Comparison of ENCODE assay signal across 8 cellular contexts in genomic region chr13:30696278-30697176, GRCh38. TPM values are rescaled to one million over a fixed set of nuclear protein-coding genes. Genes with fewer than 3 reads are reported as not detected.
DNase-seq lines count a peak whose midpoint lies in the region; ATAC-seq, FAIRE-seq and TF ChIP-seq lines count a peak whose summit lies in the region.

No MANE protein-coding gene starts in this region.

- dilution Hi-C loops in endothelial cell of umbilical vein (cut with MboI; ENCODE audit: extremely low pct_ligation_motif_present, low sequenced_read_pairs): loop anchor here (25.0 kb wide), 1 partner anchor 91 kb away; no protein-coding TSS in a partner anchor

- H3K27ac ChIP-seq in endothelial cell of umbilical vein (ENCODE audit: insufficient read depth, low read depth, low read length): no peak overlapping the region
- no peak overlapping the region for H3K27ac ChIP-seq in osteoblast (ENCODE audit: low read depth, low read length)

- intact Hi-C loops in endothelial cell of umbilical vein (cut with micrococcal nuclease): loop anchor here (1.0 kb wide), 1 partner anchor 44 kb away; no protein-coding TSS in a partner anchor

- POLR2A ChIA-PET in endothelial cell of umbilical vein (lab: Charles Lee): no interaction called here

- no TSS peak for BruUV-seq in endothelial cell of umbilical vein (replicated peaks; lab: Mats Ljungman, UMichigan)

- H3K9me3 ChIP-seq in endothelial cell of umbilical vein (replicated peaks; ENCODE audit: control insufficient read depth, insufficient read depth, low read length) (no peaks in the 10 kb centered on the region), osteoblast (ENCODE audit: low read depth, low read length) (no peaks in the 10 kb centered on the region)

- no peak for TF ChIP-seq POLR2A in endothelial cell of umbilical vein (IDR thresholded peaks at IDR 0.05; ENCODE audit: low read depth, low read length)

- no peak overlapping the region for H3K9ac ChIP-seq in endothelial cell of umbilical vein (replicated peaks; ENCODE audit: extremely low read depth, insufficient read depth, low read length)

- no peaks in the 10 kb centered on the region for H3K36me3 ChIP-seq in endothelial cell of umbilical vein (ENCODE audit: control insufficient read depth in 2 of 2, extremely low read depth in 1 of 2, insufficient read depth in 2 of 2, low read length in 2 of 2)
- H3K36me3 ChIP-seq in osteoblast (ENCODE audit: insufficient read depth, low read length): no peaks in the 10 kb centered on the region

- CTCF ChIA-PET in endothelial cell of umbilical vein (lab: Charles Lee): interaction anchor here (0.6 to 1.4 kb wide), 6 partner anchors 12 to 348 kb away, joined by 3 to 7 read pairs (median 3); no protein-coding TSS in a partner anchor

- H2AFZ ChIP-seq in endothelial cell of umbilical vein (ENCODE audit: low read depth, low read length) (peak overlapping the region; percentile 91), osteoblast (ENCODE audit: low read length) (peak overlapping the region; percentile 72)

- H3K9me1 ChIP-seq in endothelial cell of umbilical vein (replicated peaks; ENCODE audit: control insufficient read depth, extremely low read depth, insufficient read depth, low read length): no peaks in the 10 kb centered on the region

- DNase-seq in NOMO-1 (lab: John Stamatoyannopoulos, UW; ENCODE audit: unreplicated experiment in 2 of 2) (peak; percentile 68 to 77), endothelial cell of umbilical vein (ENCODE audit: low read depth, low spot score) (no peak), osteoblast (ENCODE audit: insufficient read length, low spot score, missing footprints) (no peak), NCI-H510A (lab: John Stamatoyannopoulos, UW) (no peak), OCI-M2 (lab: John Stamatoyannopoulos, UW; ENCODE audit: unreplicated experiment) (no peak), ureter (ENCODE audit: low spot score) (no peak)

- FAIRE-seq in endothelial cell of umbilical vein (lab: Jason Lieb, UNC): no peak

- H3K27me3 ChIP-seq in endothelial cell of umbilical vein (ENCODE audit: control insufficient read depth in 2 of 2, insufficient read depth in 2 of 2, low read length in 2 of 2) (no peaks in the 10 kb centered on the region), osteoblast (ENCODE audit: insufficient read depth, low read length) (no peaks in the 10 kb centered on the region)

- H3K79me2 ChIP-seq in endothelial cell of umbilical vein (ENCODE audit: control insufficient read depth, insufficient read depth, low read length) (no peaks in the 10 kb centered on the region), osteoblast (ENCODE audit: insufficient read depth, low read length) (no peaks in the 10 kb centered on the region)

- no peak overlapping the region for H3K4me3 ChIP-seq in endothelial cell of umbilical vein (replicated peaks in 1 of 3; ENCODE audit: insufficient read depth in 1 of 3, low read depth in 1 of 3, low read length in 3 of 3)
- no peak overlapping the region for H3K4me3 ChIP-seq in osteoblast (ENCODE audit: insufficient read depth, low read length)

- H4K20me1 ChIP-seq in endothelial cell of umbilical vein (replicated peaks; ENCODE audit: control insufficient read depth, extremely low read depth, insufficient read depth, low read length): no peaks in the 10 kb centered on the region
- no peaks in the 10 kb centered on the region for H4K20me1 ChIP-seq in osteoblast (ENCODE audit: insufficient read depth, low read length)

- H3K4me2 ChIP-seq in endothelial cell of umbilical vein (ENCODE audit: insufficient read depth, low read length): peak overlapping the region; percentile 28
- peak overlapping the region; percentile 17 for H3K4me2 ChIP-seq in osteoblast (ENCODE audit: insufficient read depth, low read length)

- TF ChIP-seq CTCF in endothelial cell of umbilical vein (IDR thresholded peaks at IDR 0.05; ENCODE audit: extremely low read depth in 1 of 2, insufficient read depth in 1 of 2, low read depth in 1 of 2, low read length in 2 of 2) (no peak), osteoblast (IDR thresholded peaks at IDR 0.05; ENCODE audit: extremely low read depth, low read depth, low read length) (no peak)

- H3K4me1 ChIP-seq in endothelial cell of umbilical vein (ENCODE audit: control insufficient read depth, extremely low read depth, insufficient read depth, low read length) (peaks cover 28% of the 10 kb centered on the region), osteoblast (ENCODE audit: insufficient read depth, low read length) (peaks cover 24% of the 10 kb centered on the region)

- ATAC-seq in GM19043 (IDR thresholded peaks at IDR 0.05; ENCODE audit: low read depth, unreplicated experiment) (peak; percentile 47), HG03439 (IDR thresholded peaks at IDR 0.05; ENCODE audit: unreplicated experiment) (no peak)

TF ChIP-seq in endothelial cell of umbilical vein, 7 proteins besides CTCF, POLR2A, EP300 and RAD21:
- TF ChIP-seq MAX (IDR thresholded peaks at IDR 0.05; ENCODE audit: insufficient read depth, insufficient read length) (no peak), FOS (IDR thresholded peaks at IDR 0.05; ENCODE audit: borderline replicate concordance, insufficient read depth, low read length) (no peak)

RNA-seq across cellular contexts. Expression of gene ALOX5AP, which starts 38.8 kb away (rescaled TPM):
- 0.60 TPM in 1 of 2 replicates, not detected in the other for total RNA-seq in endothelial cell of umbilical vein
- 1.4 and 1.8 TPM in 2 replicates for polyA plus RNA-seq in endothelial cell of umbilical vein
- 1.1 and 1.7 TPM in 2 replicates for polyA plus RNA-seq in endothelial cell of umbilical vein (2011; cell fraction: cytosol; rRNA removed)
- polyA plus RNA-seq in endothelial cell of umbilical vein (2011; cell fraction: nucleus; rRNA removed): 0.25 and 0.45 TPM in 2 replicates
- 1.6 and 4.8 TPM in 2 replicates for polyA plus RNA-seq in endothelial cell of umbilical vein (2012)
- polyA minus RNA-seq in endothelial cell of umbilical vein: 1.2 TPM in 1 of 2 replicates, not detected in the other
- not detected for polyA minus RNA-seq in endothelial cell of umbilical vein (2011; cell fraction: cytosol; rRNA and poly(A)+ RNA removed)
- polyA minus RNA-seq in endothelial cell of umbilical vein (2011; cell fraction: nucleus; rRNA and poly(A)+ RNA removed): not detected in 2 replicates
- total RNA-seq in osteoblast: 0.29 TPM in 1 of 2 replicates, not detected in the other
- 10.7 TPM for total RNA-seq in ureter

Comparison
In these comparisons a context has a peak if more than half of its experiments do, and no peak if none do; other contexts are left out.
1. DNase-seq: peak in NOMO-1 (2 of 2); none in endothelial cell of umbilical vein (single experiment), osteoblast (single experiment), NCI-H510A (single experiment), OCI-M2 (single experiment) and ureter (single experiment).